In genomic region chr10:29482591-29483421, GRCh38 we compare ENCODE assay signal across 9 cellular contexts.
DNase-seq lines count a peak whose midpoint lies in the region; ATAC-seq and TF ChIP-seq lines count a peak whose summit lies in the region.
"Had no signal": no experiment of that assay in that cellular context is flagged by ENCODE, and none has a peak within 500 bp of the region (broad histone marks: within the 10 kb centered on the region; RNA-seq: fewer than 3 reads in every experiment).

No MANE protein-coding gene starts in this region.

- no peaks in the 10 kb centered on the region for H3K27me3 ChIP-seq in Peyer's patch

- no peak overlapping the region for H3K4me3 ChIP-seq in cardiac fibroblast (replicated peaks in 1 of 2; ENCODE audit: low read depth in 2 of 2, low read length in 2 of 2)
- H3K4me3 ChIP-seq in Peyer's patch, result no peak overlapping the region

- no peak for DNase-seq in activated CD4-positive, CD25-positive, alpha-beta regulatory T cell treated with anti-CD3 and anti-CD28 coated beads, Interleukin-2, amount 50 U/mL, for 72 hours
- peak; percentile 20 for DNase-seq in NCI-H146 treated with DMSO at 0.1 percent for 48 hours (lab: John Stamatoyannopoulos, UW; ENCODE audit: unreplicated experiment)
- DNase-seq in cardiac fibroblast (ENCODE audit: low read depth in 2 of 2), result peak; percentile 60 to 75
- DNase-seq in naive B cell, result no peak
- DNase-seq in Peyer's patch, result no peak
- no peak for DNase-seq in NCI-H2029 (lab: John Stamatoyannopoulos, UW)
- DNase-seq in activated effector memory CD4-positive, alpha-beta T cell treated with anti-CD3 and anti-CD28 coated beads, Interleukin-2, amount 50 U/mL, for 16 hours, result no peak

- peak; percentile 80 to 84 for ATAC-seq in activated CD4-positive, CD25-positive, alpha-beta regulatory T cell treated with anti-CD3 and anti-CD28 coated beads, Interleukin-2, amount 50 U/mL, for 24 hours
- ATAC-seq in naive B cell (ENCODE audit: low read depth in 2 of 2), result peak; percentile 43 to 47

- no peaks in the 10 kb centered on the region for H3K9me3 ChIP-seq in Peyer's patch

- H3K27ac ChIP-seq in Peyer's patch, result no peak overlapping the region
- H3K27ac ChIP-seq: C4-2B had no signal

- peaks cover 0 to 5% (median 0%) of the 10 kb centered on the region in 3 donors for H3K4me1 Mint-ChIP-seq in naive B cell

- peaks cover 0 to 65% (median 0%) of the 10 kb centered on the region in 3 donors for H3K36me3 ChIP-seq in Peyer's patch

- no peaks in the 10 kb centered on the region for H3K27me3 Mint-ChIP-seq in naive B cell

- no peak for TF ChIP-seq CTCF in cardiac fibroblast (IDR thresholded peaks at IDR 0.05; ENCODE audit: low read depth, low read length)
- TF ChIP-seq CTCF in Peyer's patch (IDR thresholded peaks at IDR 0.05), result no peak

- H3K4me1 ChIP-seq in Peyer's patch, result no peaks in the 10 kb centered on the region

- H3K4me3 Mint-ChIP-seq in naive B cell, result peak overlapping the region in 1 of 8 donors; percentile 26

- no peaks in the 10 kb centered on the region for H3K9me3 Mint-ChIP-seq in naive B cell

- no peaks in the 10 kb centered on the region for H3K36me3 Mint-ChIP-seq in naive B cell

- peak overlapping the region in 1 of 6 donors; percentile 25 for H3K27ac Mint-ChIP-seq in naive B cell

- no peak for TF ChIP-seq POLR2A in Peyer's patch (IDR thresholded peaks at IDR 0.05)

Comparison
In these comparisons a context has a peak if more than half of its experiments do, and no peak if none do; other contexts are left out.
1. DNase-seq: peak in NCI-H146 treated with DMSO at 0.1 percent for 48 hours (single experiment) and cardiac fibroblast (2 of 2); none in activated CD4-positive, CD25-positive, alpha-beta regulatory T cell treated with anti-CD3 and anti-CD28 coated beads, Interleukin-2, amount 50 U/mL, for 72 hours (single experiment), naive B cell (single experiment), Peyer's patch (0 of 3), NCI-H2029 (single experiment) and activated effector memory CD4-positive, alpha-beta T cell treated with anti-CD3 and anti-CD28 coated beads, Interleukin-2, amount 50 U/mL, for 16 hours (single experiment).